9 cellular contexts compared by ENCODE assay signal in the genomic region with DNA sequence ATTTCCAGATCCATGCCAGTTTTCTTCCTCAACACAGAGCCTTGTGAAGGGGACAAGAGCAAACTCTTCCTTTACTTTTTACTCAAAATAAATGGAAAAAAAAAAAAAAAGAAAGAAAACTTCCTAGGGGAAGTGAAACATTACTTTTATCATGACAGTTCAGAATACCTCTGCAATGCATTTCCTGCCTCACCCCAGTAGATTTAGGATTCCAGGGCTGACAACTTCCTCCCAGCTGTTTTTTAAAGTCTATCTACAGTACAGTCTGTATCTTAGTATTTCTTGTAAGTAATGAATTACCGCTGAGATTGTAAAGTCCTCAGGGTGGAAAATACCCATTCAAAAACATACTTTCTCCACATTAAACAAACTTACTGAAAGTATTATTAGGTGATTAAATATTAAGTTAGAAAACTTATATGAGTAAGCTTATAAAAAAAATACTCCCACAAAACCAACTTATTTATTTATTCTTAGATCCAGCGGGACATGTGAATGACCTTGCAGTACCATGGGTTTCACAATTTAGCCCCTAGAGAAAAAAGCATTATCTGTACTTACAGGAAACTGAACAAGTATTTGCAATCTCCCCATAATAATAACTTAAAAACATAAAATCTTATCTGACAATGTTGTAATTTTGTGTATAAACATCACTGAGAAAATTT.
DNase-seq lines count a peak whose midpoint lies in the region; ATAC-seq, FAIRE-seq and TF ChIP-seq lines count a peak whose summit lies in the region.
"Had no signal": no experiment of that assay in that cellular context is flagged by ENCODE, and none has a peak within 500 bp of the region (broad histone marks: within the 10 kb centered on the region; RNA-seq: fewer than 3 reads in every experiment).

No MANE protein-coding gene starts in this region.

- H3K4me3 Mint-ChIP-seq in CD4-positive, alpha-beta memory T cell = peak overlapping the region in 5 of 8 donors; percentile 9 to 64 (median 26)
- peak overlapping the region in 9 of 10 donors; percentile 29 to 60 (median 53) for H3K4me3 Mint-ChIP-seq in naive thymus-derived CD4-positive, alpha-beta T cell

- H3K9me3 ChIP-seq in CD4-positive, alpha-beta memory T cell (ENCODE audit: control insufficient read depth in 1 of 2, low read length in 2 of 2) = no peaks in the 10 kb centered on the region
- H3K9me3 ChIP-seq in naive thymus-derived CD4-positive, alpha-beta T cell (ENCODE audit: control insufficient read depth in 2 of 3, low read length in 3 of 3) = no peaks in the 10 kb centered on the region

- H3K27ac Mint-ChIP-seq in CD4-positive, alpha-beta memory T cell = peak overlapping the region in 3 of 7 donors; percentile 10 to 13 (median 10)
- H3K27ac Mint-ChIP-seq in naive thymus-derived CD4-positive, alpha-beta T cell = peak overlapping the region in 3 of 9 donors; percentile 43 to 54 (median 49)

- H3K36me3 Mint-ChIP-seq in CD4-positive, alpha-beta memory T cell = peaks cover 0 to 2% of the 10 kb centered on the region in 2 donors
- peaks cover 0 to 8% (median 3%) of the 10 kb centered on the region in 5 donors for H3K36me3 Mint-ChIP-seq in naive thymus-derived CD4-positive, alpha-beta T cell

- CTCF ChIA-PET in CD4-positive, alpha-beta memory T cell (lab: Charles Lee; ENCODE audit: partially characterized antibody) = interaction anchor here (0.6 to 2.6 kb wide), 9 partner anchors 11 to 920 kb away, joined by 3 to 11 read pairs (median 3); no protein-coding TSS in a partner anchor
- CTCF ChIA-PET in naive thymus-derived CD4-positive, alpha-beta T cell (lab: Charles Lee) = interaction anchor here (0.6 to 0.8 kb wide), 2 partner anchors 12 to 58 kb away, joined by 4 read pairs; no protein-coding TSS in a partner anchor

- no peaks in the 10 kb centered on the region for H3K36me3 ChIP-seq in CD4-positive, alpha-beta memory T cell (ENCODE audit: insufficient read depth, low read length)
- no peaks in the 10 kb centered on the region for H3K36me3 ChIP-seq in naive thymus-derived CD4-positive, alpha-beta T cell (ENCODE audit: control insufficient read depth in 2 of 3, insufficient read depth in 3 of 3, low read length in 3 of 3)

- peak; percentile 66 for ATAC-seq in naive thymus-derived CD4-positive, alpha-beta T cell

- no peak overlapping the region for H3K4me3 ChIP-seq in CD4-positive, alpha-beta memory T cell (ENCODE audit: low read length in 2 of 2)
- no peak overlapping the region for H3K4me3 ChIP-seq in naive thymus-derived CD4-positive, alpha-beta T cell (ENCODE audit: low read length)

- H3K27me3 ChIP-seq in CD4-positive, alpha-beta memory T cell (ENCODE audit: insufficient read depth, low read length) = no peaks in the 10 kb centered on the region
- no peaks in the 10 kb centered on the region for H3K27me3 ChIP-seq in naive thymus-derived CD4-positive, alpha-beta T cell (ENCODE audit: control insufficient read depth in 2 of 2, insufficient read depth in 2 of 2, low read length in 2 of 2)

- POLR2A ChIA-PET in CD4-positive, alpha-beta memory T cell (lab: Charles Lee; ENCODE audit: partially characterized antibody) = interaction anchor here (1.0 to 1.2 kb wide), 3 partner anchors 9 to 17 kb away, joined by 3 to 4 read pairs (median 3); no protein-coding TSS in a partner anchor
- POLR2A ChIA-PET in naive thymus-derived CD4-positive, alpha-beta T cell (lab: Charles Lee) = interaction anchor here (0.7 to 1.3 kb wide), 5 partner anchors 9 to 115 kb away, joined by 3 to 4 read pairs (median 3); no protein-coding TSS in a partner anchor

- peak in 2 of 5 donors; percentile 10 to 14 for DNase-seq in CD4-positive, alpha-beta memory T cell
- DNase-seq in NOMO-1 (lab: John Stamatoyannopoulos, UW; ENCODE audit: unreplicated experiment in 2 of 2) (peak; percentile 70 to 76), NCI-H2227 (lab: John Stamatoyannopoulos, UW; ENCODE audit: unreplicated experiment) (no peak), D721Med (ENCODE audit: insufficient read length, low spot score) (no peak), iPS-NIHi11 (ENCODE audit: low spot score) (no peak), COLO668 (lab: John Stamatoyannopoulos, UW; ENCODE audit: unreplicated experiment) (no peak)
- peak in 6 of 9 donors; percentile 13 to 33 (median 26) for DNase-seq in naive thymus-derived CD4-positive, alpha-beta T cell

- H3K27me3 Mint-ChIP-seq in CD4-positive, alpha-beta memory T cell = no peaks in the 10 kb centered on the region
- no peaks in the 10 kb centered on the region for H3K27me3 Mint-ChIP-seq in naive thymus-derived CD4-positive, alpha-beta T cell

- H3K9me3 Mint-ChIP-seq in CD4-positive, alpha-beta memory T cell = no peaks in the 10 kb centered on the region
- no peaks in the 10 kb centered on the region for H3K9me3 Mint-ChIP-seq in naive thymus-derived CD4-positive, alpha-beta T cell

- H3K27ac ChIP-seq in CD4-positive, alpha-beta memory T cell (ENCODE audit: low read depth, low read length) = no peak overlapping the region
- no peak overlapping the region for H3K27ac ChIP-seq in naive thymus-derived CD4-positive, alpha-beta T cell (ENCODE audit: low read depth, low read length)

- FAIRE-seq in endometrium (lab: Jason Lieb, UNC) (peak; percentile 62), D721Med (lab: Jason Lieb, UNC) (no peak)
- FAIRE-seq: G401.6 had no signal

- TF ChIP-seq CTCF in D721Med (IDR thresholded peaks at IDR 0.05; ENCODE audit: insufficient read depth, missing control alignments) = no peak

- H3K4me1 ChIP-seq in CD4-positive, alpha-beta memory T cell (ENCODE audit: insufficient read depth, low read length) = peaks cover 86% of the 10 kb centered on the region
- peaks cover 31 to 74% of the 10 kb centered on the region in 2 donors for H3K4me1 ChIP-seq in naive thymus-derived CD4-positive, alpha-beta T cell (ENCODE audit: control insufficient read depth in 2 of 2, insufficient read depth in 2 of 2, low read length in 2 of 2)

- intact Hi-C loops in CD4-positive, alpha-beta memory T cell (cut with micrococcal nuclease) = loop anchor here (2.0 kb wide), 1 partner anchor 15 kb away; no protein-coding TSS in a partner anchor
- intact Hi-C loops in naive thymus-derived CD4-positive, alpha-beta T cell (cut with micrococcal nuclease) = loop anchor here in 1 of 2 donors (2.0 kb wide), 2 partner anchors 15 to 19 kb away; no protein-coding TSS in a partner anchor

- H3K4me1 Mint-ChIP-seq in CD4-positive, alpha-beta memory T cell = peaks cover 70 to 96% (median 86%) of the 10 kb centered on the region in 4 donors
- H3K4me1 Mint-ChIP-seq in naive thymus-derived CD4-positive, alpha-beta T cell = peaks cover 67 to 100% (median 96%) of the 10 kb centered on the region in 7 donors

Comparison
In these comparisons a context has a peak if more than half of its experiments do, and no peak if none do; other contexts are left out.
1. DNase-seq: peak in NOMO-1 (2 of 2) and naive thymus-derived CD4-positive, alpha-beta T cell (6 of 9); none in NCI-H2227 (single experiment), D721Med (single experiment), iPS-NIHi11 (single experiment) and COLO668 (single experiment).